ENCODE assay signal across 8 cellular contexts in the genomic region with DNA sequence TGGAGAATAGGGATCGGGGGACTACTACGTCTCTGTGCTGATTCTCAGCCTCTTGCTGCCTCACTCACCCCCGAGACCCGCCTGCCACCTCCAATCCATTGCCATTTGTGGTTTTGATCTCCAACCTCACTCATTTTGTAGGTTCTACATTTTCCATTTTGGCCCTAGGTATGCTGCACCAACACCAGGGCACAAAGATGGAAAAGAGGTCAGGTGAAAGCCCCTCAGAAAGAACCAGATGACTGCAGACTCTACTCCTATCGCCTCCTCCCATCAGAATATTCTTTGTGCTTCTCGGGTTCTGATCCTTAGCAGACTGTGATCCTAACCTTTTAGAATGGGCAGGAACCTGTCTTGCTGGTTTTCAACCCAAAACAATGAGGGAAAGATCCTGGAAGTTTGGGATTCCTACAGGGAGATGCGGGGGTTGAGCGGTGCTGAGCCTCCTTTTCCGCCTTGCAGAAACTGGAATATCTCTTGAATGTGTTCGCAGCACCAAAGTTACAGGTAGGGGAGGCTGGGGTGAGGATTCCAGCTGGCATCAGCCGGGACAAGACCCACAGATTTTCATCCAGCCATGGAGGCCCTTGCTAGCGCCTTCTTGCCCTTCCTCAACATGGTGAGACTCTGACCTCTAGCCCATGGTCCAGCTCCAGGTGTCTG. TPM values are rescaled to one million over a fixed set of nuclear protein-coding genes. Genes with fewer than 3 reads are reported as not detected.
DNase-seq lines count a peak whose midpoint lies in the region; ATAC-seq and TF ChIP-seq lines count a peak whose summit lies in the region.
"Had no signal": no experiment of that assay in that cellular context is flagged by ENCODE, and none has a peak within 500 bp of the region (broad histone marks: within the 10 kb centered on the region; RNA-seq: fewer than 3 reads in every experiment).

No MANE protein-coding gene starts in this region.

- H3K27ac ChIP-seq in H9 (ENCODE audit: insufficient read length, low read depth, low read length) (no peak overlapping the region), RWPE2 (ENCODE audit: poor library complexity, severe bottlenecking) (no peak overlapping the region), hepatocyte (no peak overlapping the region), spleen (no peak overlapping the region), brain microvascular endothelial cell (no peak overlapping the region)

- H3K79me2 ChIP-seq in H9 (ENCODE audit: insufficient read depth, low read length), result no peaks in the 10 kb centered on the region
- H3K79me2 ChIP-seq in hepatocyte, result no peaks in the 10 kb centered on the region

- no peak for TF ChIP-seq POLR2A in spleen (IDR thresholded peaks at IDR 0.05)

- H3K79me1 ChIP-seq in H9 (ENCODE audit: insufficient read depth, low read depth, low read length, poor library complexity, severe bottlenecking), result no peaks in the 10 kb centered on the region

- DNase-seq in H9 (peak; percentile 49), RWPE2 (ENCODE audit: low spot score) (no peak), hepatocyte (ENCODE audit: low spot score) (no peak), spleen (no peak), brain microvascular endothelial cell (no peak), activated gamma-delta T cell treated with Interleukin-2 at 50 U/mL for 16 hours (no peak)

- H3K27ac Mint-ChIP-seq in H9, result peak overlapping the region; percentile 26 to 82 (median 57); a peak in 5 of 7 replicates

- H3K4me3 ChIP-seq in RWPE2 (ENCODE audit: severe bottlenecking), result peak overlapping the region; percentile 17
- no peak overlapping the region for H3K4me3 ChIP-seq in hepatocyte
- H3K4me3 ChIP-seq in spleen, result peak overlapping the region; percentile 16 to 69 (median 42)
- no peak overlapping the region for H3K4me3 ChIP-seq in brain microvascular endothelial cell (ENCODE audit: low read depth, low read length)

- no peak overlapping the region for H2AK5ac ChIP-seq in H9 (ENCODE audit: insufficient read length, low read length)

- H3K14ac ChIP-seq in H9 (ENCODE audit: insufficient read depth, low read length), result peak overlapping the region; percentile 70; the same call in 1 of the 2 replicates

- no peak overlapping the region for H3K4ac ChIP-seq in H9 (ENCODE audit: low read depth, low read length)

- H3K9me2 ChIP-seq in hepatocyte (replicated peaks; ENCODE audit: insufficient read depth), result no peaks in the 10 kb centered on the region

- H3K9me3 ChIP-seq in H9 (ENCODE audit: control insufficient read depth, low read depth, low read length) (no peaks in the 10 kb centered on the region), RWPE2 (ENCODE audit: severe bottlenecking) (no peaks in the 10 kb centered on the region), hepatocyte (ENCODE audit: low read depth) (no peaks in the 10 kb centered on the region), spleen (no peaks in the 10 kb centered on the region)

- no peak overlapping the region for H2BK20ac ChIP-seq in H9 (ENCODE audit: low read depth, low read length, poor library complexity, severe bottlenecking)

- no peak overlapping the region for H2BK12ac ChIP-seq in H9 (ENCODE audit: insufficient read length, low read depth, low read length)

- H3K23ac ChIP-seq in H9 (ENCODE audit: insufficient read length, low read depth, low read length), result no peak overlapping the region

- H3K27me3 Mint-ChIP-seq in H9 (ENCODE audit: low read depth), result peaks cover 90% of the 10 kb centered on the region

- peak overlapping the region; percentile 73 for H3K18ac ChIP-seq in H9 (ENCODE audit: insufficient read length, low read depth, low read length)

- TF ChIP-seq CTCF in H9 (conservative IDR thresholded peaks at IDR 0.05) (no peak), RWPE2 (IDR thresholded peaks at IDR 0.05; ENCODE audit: poor library complexity, severe bottlenecking) (no peak), hepatocyte (IDR thresholded peaks at IDR 0.05; ENCODE audit: poor library complexity) (no peak), spleen (IDR thresholded peaks at IDR 0.05 in 8 of 11, conservative IDR thresholded peaks at IDR 0.05 in 3 of 11) (no peak), brain microvascular endothelial cell (IDR thresholded peaks at IDR 0.05; ENCODE audit: low read depth, low read length, missing control alignments) (no peak)

- H3K4me2 ChIP-seq in H9 (ENCODE audit: insufficient read depth, insufficient read length, low read length), result peak overlapping the region; percentile 72
- H3K4me2 ChIP-seq in hepatocyte, result peak overlapping the region; percentile 88

- H3K4me1 Mint-ChIP-seq in H9, result peaks cover 40 to 47% of the 10 kb centered on the region in 2 experiments

- no peak for ATAC-seq in RWPE2 (ENCODE audit: low read depth)
- ATAC-seq in HG03521 (IDR thresholded peaks at IDR 0.05; ENCODE audit: unreplicated experiment), result no peak

- no CpG with 5 or more reads among the region's 12 CpGs for WGBS in H9 (ENCODE audit: extremely low coverage, insufficient read length, low lambda C conversion rate)
- WGBS in hepatocyte (ENCODE audit: low lambda C conversion rate, missing lambda C conversion rate), result 18% methylated on average over 12 of the region's 12 CpGs
- 21 to 31% (median 24%) methylated on average over 11 to 12 of the region's 12 CpGs for WGBS in spleen, 5 donors

- no peak overlapping the region for H4K5ac ChIP-seq in H9 (ENCODE audit: insufficient read length, low read depth, low read length)

- no peak overlapping the region for H3K56ac ChIP-seq in H9 (ENCODE audit: insufficient read length, low read depth, low read length)

- in situ Hi-C loops in brain microvascular endothelial cell (cut with HindIII; ENCODE audit: low pct_ligation_motif_present, low sequenced_read_pairs), result no loop called here

- no peaks in the 10 kb centered on the region; a peak in 1 of 7 replicates for H3K36me3 Mint-ChIP-seq in H9 (ENCODE audit: insufficient read depth in 1 of 3, low read depth in 3 of 3)

- H2BK120ac ChIP-seq in H9 (ENCODE audit: low read depth, low read length, poor library complexity, severe bottlenecking), result no peak overlapping the region

- no peak overlapping the region for H3K9ac ChIP-seq in H9 (ENCODE audit: extremely low read depth, insufficient read length, low read length)

- H4K91ac ChIP-seq in H9 (ENCODE audit: insufficient read length, low read depth, low read length), result no peak overlapping the region

- H3K36me3 ChIP-seq in RWPE2 (ENCODE audit: low read depth), result no peaks in the 10 kb centered on the region
- no peaks in the 10 kb centered on the region for H3K36me3 ChIP-seq in hepatocyte (replicated peaks; ENCODE audit: insufficient read depth, low read depth)
- H3K36me3 ChIP-seq in spleen, result no peaks in the 10 kb centered on the region
- no peaks in the 10 kb centered on the region for H3K36me3 ChIP-seq in brain microvascular endothelial cell (replicated peaks)

- H3K4me1 ChIP-seq in H9 (ENCODE audit: insufficient read depth, low read length) (no peaks in the 10 kb centered on the region; the same call in 1 of the 2 replicates), RWPE2 (ENCODE audit: insufficient read depth, poor library complexity, severe bottlenecking) (peaks cover 10% of the 10 kb centered on the region), hepatocyte (ENCODE audit: insufficient read depth) (peaks cover 16% of the 10 kb centered on the region), spleen (peaks cover 14 to 37% (median 25%) of the 10 kb centered on the region in 6 donors)

- no peaks in the 10 kb centered on the region for H4K20me1 ChIP-seq in H9 (ENCODE audit: control insufficient read depth, insufficient read depth, insufficient read length)
- H4K20me1 ChIP-seq in hepatocyte (ENCODE audit: insufficient read depth, poor library complexity, severe bottlenecking), result no peaks in the 10 kb centered on the region

- no peak overlapping the region for H3T11ph ChIP-seq in H9 (ENCODE audit: low read length)

- H2BK5ac ChIP-seq in H9 (ENCODE audit: insufficient read length, low read length), result no peak overlapping the region

- H3K27me3 ChIP-seq in H9 (ENCODE audit: insufficient read depth, low read length) (peaks cover 48% of the 10 kb centered on the region), RWPE2 (ENCODE audit: insufficient read depth, poor library complexity, severe bottlenecking) (peaks cover 87% of the 10 kb centered on the region), hepatocyte (peaks cover 100% of the 10 kb centered on the region), spleen (replicated peaks in 1 of 7) (peaks cover 0 to 100% (median 55%) of the 10 kb centered on the region in 7 donors), brain microvascular endothelial cell (replicated peaks) (peaks cover 93% of the 10 kb centered on the region)

- no peak overlapping the region for H2BK15ac ChIP-seq in H9 (ENCODE audit: low read depth, low read length)

- peaks cover 20% of the 10 kb centered on the region for H3K23me2 ChIP-seq in H9 (ENCODE audit: insufficient read length, low read depth, low read length, poor library complexity, severe bottlenecking)

- no peak overlapping the region for H2AFZ ChIP-seq in H9 (ENCODE audit: low read length)
- H2AFZ ChIP-seq in hepatocyte, result no peak overlapping the region

- H3K4me3 Mint-ChIP-seq in H9, result peak overlapping the region; percentile 55 to 81

- H3K9me3 Mint-ChIP-seq in H9, result no peaks in the 10 kb centered on the region; a peak in 1 of 5 replicates

- intact Hi-C loops in spleen (cut with DNase I; ENCODE audit: low total_unique reads), result no loop called here

- H4K8ac ChIP-seq in H9 (replicated peaks; ENCODE audit: insufficient read length, low read depth, low read length), result no peak overlapping the region

RNA-seq across cellular contexts. Expression of gene RHBG, which starts 53.1 kb away (rescaled TPM):
- total RNA-seq in H9 (2021) (1.4 and 1.5 TPM in 2 replicates), hepatocyte (3.3 and 6.3 TPM in 2 replicates), spleen (1 to 10 TPM in 1 of 7 donors, under 1 TPM in 1, not detected in 5; 0.67 to 1.4 TPM)
- polyA plus RNA-seq in hepatocyte (10.8 and 11.9 TPM in 2 replicates), spleen (under 1 TPM; 0.05 to 0.38 (median 0.13) TPM)
- total RNA-seq: lung microvascular endothelial cell had no signal

Comparison
In these comparisons a context has a peak if more than half of its experiments do, and no peak if none do; other contexts are left out.
1. H3K4me3 ChIP-seq: peak in RWPE2 (single experiment) and spleen (8 of 8); none in hepatocyte (single experiment) and brain microvascular endothelial cell (single experiment).